In the genomic region with DNA sequence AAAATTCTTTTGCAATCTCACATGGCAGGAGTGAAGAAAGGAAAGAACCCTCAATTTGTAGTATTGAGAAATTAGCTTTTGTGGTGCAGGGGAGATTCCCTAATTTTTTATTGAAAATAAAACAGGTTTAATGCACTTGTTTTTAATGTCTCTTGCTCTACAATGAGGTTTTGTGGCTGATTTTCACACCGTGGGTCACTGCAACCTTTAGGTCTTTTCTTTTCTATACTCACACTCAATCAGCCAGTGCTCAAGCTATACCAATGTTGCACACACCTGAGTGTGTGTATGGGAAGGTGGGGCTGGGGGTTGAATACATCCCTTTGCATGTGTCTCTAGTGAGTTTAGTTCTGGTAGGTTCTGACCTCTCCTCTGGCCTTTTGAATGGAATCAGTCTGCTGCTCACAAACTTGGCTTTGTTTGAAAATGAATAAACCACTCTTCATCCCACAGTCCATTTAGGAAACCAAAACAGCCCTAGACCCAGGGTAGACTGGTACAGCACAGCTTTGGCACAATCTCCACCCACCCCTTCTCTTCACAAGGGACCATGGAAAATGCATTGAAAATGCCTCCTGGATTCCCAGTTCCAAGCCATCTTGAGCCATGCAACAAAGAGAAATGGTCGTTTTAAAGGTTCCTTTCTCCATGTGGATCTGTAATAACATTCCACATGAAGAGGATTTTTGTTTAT, we compare ENCODE assay signal across 15 cellular contexts.
"Had no signal": no experiment of that assay in that cellular context is flagged by ENCODE, and none has a peak within 500 bp of the region (broad histone marks: within the 10 kb centered on the region; RNA-seq: fewer than 3 reads in every experiment).

No MANE protein-coding gene starts in this region.

- H3K9me3 ChIP-seq: heart right ventricle, tibial nerve, vagina had no signal

- DNase-seq: activated CD4-positive, alpha-beta T cell treated with anti-CD3 and anti-CD28 coated beads for 4 hours; activated CD8-positive, alpha-beta memory T cell treated with anti-CD3 and anti-CD28 coated beads, Interleukin-2, amount 50 U/mL, for 48 hours; activated CD8-positive, alpha-beta T cell treated with anti-CD3 and anti-CD28 coated beads for 36 hours; activated naive CD8-positive, alpha-beta T cell treated with anti-CD3 and anti-CD28 coated beads, Interleukin-2, amount 10 ng/mL, durations not matched to agents 7 days and 5 days; brain microvascular endothelial cell; heart right ventricle; islet precursor cell; left ventricle myocardium superior; mesenchymal stem cell; stimulated activated CD4-positive, alpha-beta T cell treated with anti-CD3 and anti-CD28 coated beads, Interleukin-1b, Interleukin-23, amount 100 ng/mL, for 48 hours; SW 1271 had no signal

- H3K27me3 ChIP-seq: brain microvascular endothelial cell, tibial nerve, vagina had no signal

- H3K4me3 Mint-ChIP-seq: activated CD8-positive, alpha-beta T cell treated with anti-CD3 and anti-CD28 coated beads for 36 hours; activated naive CD8-positive, alpha-beta T cell treated with anti-CD3 and anti-CD28 coated beads, Interleukin-2, amount 10 ng/mL, durations not matched to agents 7 days and 5 days; dendritic cell treated with granulocyte-macrophage colony-stimulating factor and Interleukin-4, amounts not matched to agents 40 ng/mL and 50 ng/mL, for 4 days; WTC11 had no signal

- H3K27me3 Mint-ChIP-seq: dendritic cell treated with granulocyte-macrophage colony-stimulating factor and Interleukin-4, amounts not matched to agents 40 ng/mL and 50 ng/mL, for 4 days had no signal

- ATAC-seq: activated CD8-positive, alpha-beta T cell treated with anti-CD3 and anti-CD28 coated beads for 36 hours; heart right ventricle; left ventricle myocardium superior; WTC11 had no signal

- H3K27ac ChIP-seq: brain microvascular endothelial cell, heart right ventricle, tibial nerve, vagina had no signal

- H3K27ac Mint-ChIP-seq: activated CD8-positive, alpha-beta T cell treated with anti-CD3 and anti-CD28 coated beads for 36 hours; activated naive CD8-positive, alpha-beta T cell treated with anti-CD3 and anti-CD28 coated beads, Interleukin-2, amount 10 ng/mL, durations not matched to agents 7 days and 5 days; dendritic cell treated with granulocyte-macrophage colony-stimulating factor and Interleukin-4, amounts not matched to agents 40 ng/mL and 50 ng/mL, for 4 days; WTC11 had no signal

- H3K36me3 ChIP-seq: brain microvascular endothelial cell, heart right ventricle, tibial nerve, vagina had no signal

- H3K9me3 Mint-ChIP-seq: activated CD8-positive, alpha-beta T cell treated with anti-CD3 and anti-CD28 coated beads for 36 hours; dendritic cell treated with granulocyte-macrophage colony-stimulating factor and Interleukin-4, amounts not matched to agents 40 ng/mL and 50 ng/mL, for 4 days had no signal

- H3K36me3 Mint-ChIP-seq: activated naive CD8-positive, alpha-beta T cell treated with anti-CD3 and anti-CD28 coated beads, Interleukin-2, amount 10 ng/mL, durations not matched to agents 7 days and 5 days; WTC11 had no signal

- H3K4me1 ChIP-seq: heart right ventricle, tibial nerve, vagina had no signal

- H3K4me3 ChIP-seq: heart right ventricle, tibial nerve, vagina had no signal
